Comparison of ENCODE assay signal across 1 cellular context in the genomic region with DNA sequence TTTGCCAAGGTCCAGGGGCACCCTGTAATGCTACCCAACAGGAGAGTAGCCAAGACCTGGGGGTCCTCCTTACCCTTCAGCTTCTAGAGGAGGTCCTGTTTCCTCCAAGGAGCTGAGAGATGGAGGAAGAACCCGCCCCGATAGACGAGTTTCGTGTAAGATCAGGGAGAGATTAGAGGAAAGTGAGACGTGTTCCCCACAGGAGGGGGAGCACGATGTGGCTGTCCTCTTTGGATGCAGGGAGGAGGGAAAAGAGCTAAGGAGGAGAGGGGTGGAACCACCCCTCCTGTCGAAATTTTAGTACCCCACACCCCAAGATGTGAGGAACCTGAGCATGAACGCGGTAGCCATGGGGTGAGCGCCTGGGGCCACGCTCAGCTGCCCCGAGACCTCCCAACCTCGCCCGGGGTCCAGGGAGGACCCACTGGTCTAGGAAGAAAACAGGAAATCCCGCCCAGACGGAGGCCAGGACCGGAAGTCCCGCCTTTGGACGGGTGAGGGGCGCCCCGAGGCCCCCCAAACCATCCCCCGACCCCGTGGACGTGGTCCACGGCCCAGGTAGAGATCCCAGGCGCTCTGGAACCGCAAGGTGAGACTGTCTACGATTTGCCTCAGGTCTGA.
A peak's percentile ranks its signal among the peaks of the same experiment; 100 is the strongest.
TF ChIP-seq lines count a peak whose summit lies in the region.

No MANE protein-coding gene starts in this region.

TF ChIP-seq in GM12878, 131 proteins besides CTCF, POLR2A, EP300 and RAD21:
- TF ChIP-seq CREM (IDR thresholded peaks at IDR 0.05; ENCODE audit: low read depth) (no peak), GABPA (IDR thresholded peaks at IDR 0.05; ENCODE audit: low read depth) (peak; percentile 92), DPF2 (IDR thresholded peaks at IDR 0.05) (0 out of 2 replicates have a peak, but pooled peaks have one; percentile 7), IKZF2 (IDR thresholded peaks at IDR 0.05) (no peak), SPI1 (IDR thresholded peaks at IDR 0.05; ENCODE audit: borderline replicate concordance, insufficient read depth, low read depth, low read length) (peak; percentile 38; the same call in 1 of the 2 replicates), MEF2B (IDR thresholded peaks at IDR 0.05; ENCODE audit: partially characterized antibody, poor library complexity, severe bottlenecking) (peak; percentile 16), TAF1 (IDR thresholded peaks at IDR 0.05; ENCODE audit: borderline replicate concordance, low read depth, low read length) (no peak), NFXL1 (IDR thresholded peaks at IDR 0.05; ENCODE audit: borderline replicate concordance) (peak; percentile 94), MTA2 (IDR thresholded peaks at IDR 0.05; ENCODE audit: low read depth) (0 out of 2 replicates have a peak, but pooled peaks have one; percentile 10), BHLHE40 (IDR thresholded peaks at IDR 0.05; ENCODE audit: borderline replicate concordance in 1 of 2, low read depth in 2 of 2, low read length in 1 of 2) (no peak), NR2F1 (conservative IDR thresholded peaks at IDR 0.05) (0 out of 2 replicates have a peak, but pooled peaks have one; percentile 9), YBX1 (IDR thresholded peaks at IDR 0.05) (no peak), NFYA (IDR thresholded peaks at IDR 0.05; ENCODE audit: borderline replicate concordance, low read depth, low read length) (no peak)
- TF ChIP-seq, protein P1, sequence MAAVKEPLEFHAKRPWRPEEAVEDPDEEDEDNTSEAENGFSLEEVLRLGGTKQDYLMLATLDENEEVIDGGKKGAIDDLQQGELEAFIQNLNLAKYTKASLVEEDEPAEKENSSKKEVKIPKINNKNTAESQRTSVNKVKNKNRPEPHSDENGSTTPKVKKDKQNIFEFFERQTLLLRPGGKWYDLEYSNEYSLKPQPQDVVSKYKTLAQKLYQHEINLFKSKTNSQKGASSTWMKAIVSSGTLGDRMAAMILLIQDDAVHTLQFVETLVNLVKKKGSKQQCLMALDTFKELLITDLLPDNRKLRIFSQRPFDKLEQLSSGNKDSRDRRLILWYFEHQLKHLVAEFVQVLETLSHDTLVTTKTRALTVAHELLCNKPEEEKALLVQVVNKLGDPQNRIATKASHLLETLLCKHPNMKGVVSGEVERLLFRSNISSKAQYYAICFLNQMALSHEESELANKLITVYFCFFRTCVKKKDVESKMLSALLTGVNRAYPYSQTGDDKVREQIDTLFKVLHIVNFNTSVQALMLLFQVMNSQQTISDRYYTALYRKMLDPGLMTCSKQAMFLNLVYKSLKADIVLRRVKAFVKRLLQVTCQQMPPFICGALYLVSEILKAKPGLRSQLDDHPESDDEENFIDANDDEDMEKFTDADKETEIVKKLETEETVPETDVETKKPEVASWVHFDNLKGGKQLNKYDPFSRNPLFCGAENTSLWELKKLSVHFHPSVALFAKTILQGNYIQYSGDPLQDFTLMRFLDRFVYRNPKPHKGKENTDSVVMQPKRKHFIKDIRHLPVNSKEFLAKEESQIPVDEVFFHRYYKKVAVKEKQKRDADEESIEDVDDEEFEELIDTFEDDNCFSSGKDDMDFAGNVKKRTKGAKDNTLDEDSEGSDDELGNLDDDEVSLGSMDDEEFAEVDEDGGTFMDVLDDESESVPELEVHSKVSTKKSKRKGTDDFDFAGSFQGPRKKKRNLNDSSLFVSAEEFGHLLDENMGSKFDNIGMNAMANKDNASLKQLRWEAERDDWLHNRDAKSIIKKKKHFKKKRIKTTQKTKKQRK (IDR thresholded peaks at IDR 0.05; ENCODE audit: low read depth, low read length) = peak; percentile 74
- TF ChIP-seq, protein P2, sequence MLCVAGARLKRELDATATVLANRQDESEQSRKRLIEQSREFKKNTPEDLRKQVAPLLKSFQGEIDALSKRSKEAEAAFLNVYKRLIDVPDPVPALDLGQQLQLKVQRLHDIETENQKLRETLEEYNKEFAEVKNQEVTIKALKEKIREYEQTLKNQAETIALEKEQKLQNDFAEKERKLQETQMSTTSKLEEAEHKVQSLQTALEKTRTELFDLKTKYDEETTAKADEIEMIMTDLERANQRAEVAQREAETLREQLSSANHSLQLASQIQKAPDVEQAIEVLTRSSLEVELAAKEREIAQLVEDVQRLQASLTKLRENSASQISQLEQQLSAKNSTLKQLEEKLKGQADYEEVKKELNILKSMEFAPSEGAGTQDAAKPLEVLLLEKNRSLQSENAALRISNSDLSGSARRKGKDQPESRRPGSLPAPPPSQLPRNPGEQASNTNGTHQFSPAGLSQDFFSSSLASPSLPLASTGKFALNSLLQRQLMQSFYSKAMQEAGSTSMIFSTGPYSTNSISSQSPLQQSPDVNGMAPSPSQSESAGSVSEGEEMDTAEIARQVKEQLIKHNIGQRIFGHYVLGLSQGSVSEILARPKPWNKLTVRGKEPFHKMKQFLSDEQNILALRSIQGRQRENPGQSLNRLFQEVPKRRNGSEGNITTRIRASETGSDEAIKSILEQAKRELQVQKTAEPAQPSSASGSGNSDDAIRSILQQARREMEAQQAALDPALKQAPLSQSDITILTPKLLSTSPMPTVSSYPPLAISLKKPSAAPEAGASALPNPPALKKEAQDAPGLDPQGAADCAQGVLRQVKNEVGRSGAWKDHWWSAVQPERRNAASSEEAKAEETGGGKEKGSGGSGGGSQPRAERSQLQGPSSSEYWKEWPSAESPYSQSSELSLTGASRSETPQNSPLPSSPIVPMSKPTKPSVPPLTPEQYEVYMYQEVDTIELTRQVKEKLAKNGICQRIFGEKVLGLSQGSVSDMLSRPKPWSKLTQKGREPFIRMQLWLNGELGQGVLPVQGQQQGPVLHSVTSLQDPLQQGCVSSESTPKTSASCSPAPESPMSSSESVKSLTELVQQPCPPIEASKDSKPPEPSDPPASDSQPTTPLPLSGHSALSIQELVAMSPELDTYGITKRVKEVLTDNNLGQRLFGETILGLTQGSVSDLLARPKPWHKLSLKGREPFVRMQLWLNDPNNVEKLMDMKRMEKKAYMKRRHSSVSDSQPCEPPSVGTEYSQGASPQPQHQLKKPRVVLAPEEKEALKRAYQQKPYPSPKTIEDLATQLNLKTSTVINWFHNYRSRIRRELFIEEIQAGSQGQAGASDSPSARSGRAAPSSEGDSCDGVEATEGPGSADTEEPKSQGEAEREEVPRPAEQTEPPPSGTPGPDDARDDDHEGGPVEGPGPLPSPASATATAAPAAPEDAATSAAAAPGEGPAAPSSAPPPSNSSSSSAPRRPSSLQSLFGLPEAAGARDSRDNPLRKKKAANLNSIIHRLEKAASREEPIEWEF (IDR thresholded peaks at IDR 0.05; ENCODE audit: insufficient replicate concordance, low read depth, low read length) = no peak
- TF ChIP-seq, protein P3, sequence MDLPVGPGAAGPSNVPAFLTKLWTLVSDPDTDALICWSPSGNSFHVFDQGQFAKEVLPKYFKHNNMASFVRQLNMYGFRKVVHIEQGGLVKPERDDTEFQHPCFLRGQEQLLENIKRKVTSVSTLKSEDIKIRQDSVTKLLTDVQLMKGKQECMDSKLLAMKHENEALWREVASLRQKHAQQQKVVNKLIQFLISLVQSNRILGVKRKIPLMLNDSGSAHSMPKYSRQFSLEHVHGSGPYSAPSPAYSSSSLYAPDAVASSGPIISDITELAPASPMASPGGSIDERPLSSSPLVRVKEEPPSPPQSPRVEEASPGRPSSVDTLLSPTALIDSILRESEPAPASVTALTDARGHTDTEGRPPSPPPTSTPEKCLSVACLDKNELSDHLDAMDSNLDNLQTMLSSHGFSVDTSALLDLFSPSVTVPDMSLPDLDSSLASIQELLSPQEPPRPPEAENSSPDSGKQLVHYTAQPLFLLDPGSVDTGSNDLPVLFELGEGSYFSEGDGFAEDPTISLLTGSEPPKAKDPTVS (IDR thresholded peaks at IDR 0.05; ENCODE audit: low read depth, low read length) = 0 out of 2 replicates have a peak, but pooled peaks have one; percentile 7
- TF ChIP-seq, protein P4, sequence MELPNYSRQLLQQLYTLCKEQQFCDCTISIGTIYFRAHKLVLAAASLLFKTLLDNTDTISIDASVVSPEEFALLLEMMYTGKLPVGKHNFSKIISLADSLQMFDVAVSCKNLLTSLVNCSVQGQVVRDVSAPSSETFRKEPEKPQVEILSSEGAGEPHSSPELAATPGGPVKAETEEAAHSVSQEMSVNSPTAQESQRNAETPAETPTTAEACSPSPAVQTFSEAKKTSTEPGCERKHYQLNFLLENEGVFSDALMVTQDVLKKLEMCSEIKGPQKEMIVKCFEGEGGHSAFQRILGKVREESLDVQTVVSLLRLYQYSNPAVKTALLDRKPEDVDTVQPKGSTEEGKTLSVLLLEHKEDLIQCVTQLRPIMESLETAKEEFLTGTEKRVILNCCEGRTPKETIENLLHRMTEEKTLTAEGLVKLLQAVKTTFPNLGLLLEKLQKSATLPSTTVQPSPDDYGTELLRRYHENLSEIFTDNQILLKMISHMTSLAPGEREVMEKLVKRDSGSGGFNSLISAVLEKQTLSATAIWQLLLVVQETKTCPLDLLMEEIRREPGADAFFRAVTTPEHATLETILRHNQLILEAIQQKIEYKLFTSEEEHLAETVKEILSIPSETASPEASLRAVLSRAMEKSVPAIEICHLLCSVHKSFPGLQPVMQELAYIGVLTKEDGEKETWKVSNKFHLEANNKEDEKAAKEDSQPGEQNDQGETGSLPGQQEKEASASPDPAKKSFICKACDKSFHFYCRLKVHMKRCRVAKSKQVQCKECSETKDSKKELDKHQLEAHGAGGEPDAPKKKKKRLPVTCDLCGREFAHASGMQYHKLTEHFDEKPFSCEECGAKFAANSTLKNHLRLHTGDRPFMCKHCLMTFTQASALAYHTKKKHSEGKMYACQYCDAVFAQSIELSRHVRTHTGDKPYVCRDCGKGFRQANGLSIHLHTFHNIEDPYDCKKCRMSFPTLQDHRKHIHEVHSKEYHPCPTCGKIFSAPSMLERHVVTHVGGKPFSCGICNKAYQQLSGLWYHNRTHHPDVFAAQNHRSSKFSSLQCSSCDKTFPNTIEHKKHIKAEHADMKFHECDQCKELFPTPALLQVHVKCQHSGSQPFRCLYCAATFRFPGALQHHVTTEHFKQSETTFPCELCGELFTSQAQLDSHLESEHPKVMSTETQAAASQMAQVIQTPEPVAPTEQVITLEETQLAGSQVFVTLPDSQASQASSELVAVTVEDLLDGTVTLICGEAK (IDR thresholded peaks at IDR 0.05; ENCODE audit: borderline replicate concordance) = peak; percentile 91
- TF ChIP-seq, protein P5, sequence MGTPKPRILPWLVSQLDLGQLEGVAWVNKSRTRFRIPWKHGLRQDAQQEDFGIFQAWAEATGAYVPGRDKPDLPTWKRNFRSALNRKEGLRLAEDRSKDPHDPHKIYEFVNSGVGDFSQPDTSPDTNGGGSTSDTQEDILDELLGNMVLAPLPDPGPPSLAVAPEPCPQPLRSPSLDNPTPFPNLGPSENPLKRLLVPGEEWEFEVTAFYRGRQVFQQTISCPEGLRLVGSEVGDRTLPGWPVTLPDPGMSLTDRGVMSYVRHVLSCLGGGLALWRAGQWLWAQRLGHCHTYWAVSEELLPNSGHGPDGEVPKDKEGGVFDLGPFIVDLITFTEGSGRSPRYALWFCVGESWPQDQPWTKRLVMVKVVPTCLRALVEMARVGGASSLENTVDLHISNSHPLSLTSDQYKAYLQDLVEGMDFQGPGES (IDR thresholded peaks at IDR 0.05) = no peak
TF ChIP-seq in GM12878: peak in this region for 10.
